In genomic region chr3:179642871-179643270, GRCh38 we compare ENCODE assay signal across 6 cellular contexts.
"Had no signal": no experiment of that assay in that cellular context is flagged by ENCODE, and none has a peak within 500 bp of the region (broad histone marks: within the 10 kb centered on the region; RNA-seq: fewer than 3 reads in every experiment).

No MANE protein-coding gene starts in this region.

- H3K9me3 ChIP-seq: HAP-1 had no signal

- H3K4me1 ChIP-seq: HAP-1 had no signal

- H3K36me3 ChIP-seq: HAP-1 had no signal

- H3K4me2 ChIP-seq: GM23338 had no signal

- H3K4me3 ChIP-seq: GM23338, HAP-1 had no signal

- DNase-seq: H7, HFFc6, KBM-7 had no signal

- ATAC-seq: GM23338, HCT116 had no signal

- H2AFZ ChIP-seq: GM23338 had no signal
